Comparison of ENCODE assay signal across 15 cellular contexts in the genomic region with DNA sequence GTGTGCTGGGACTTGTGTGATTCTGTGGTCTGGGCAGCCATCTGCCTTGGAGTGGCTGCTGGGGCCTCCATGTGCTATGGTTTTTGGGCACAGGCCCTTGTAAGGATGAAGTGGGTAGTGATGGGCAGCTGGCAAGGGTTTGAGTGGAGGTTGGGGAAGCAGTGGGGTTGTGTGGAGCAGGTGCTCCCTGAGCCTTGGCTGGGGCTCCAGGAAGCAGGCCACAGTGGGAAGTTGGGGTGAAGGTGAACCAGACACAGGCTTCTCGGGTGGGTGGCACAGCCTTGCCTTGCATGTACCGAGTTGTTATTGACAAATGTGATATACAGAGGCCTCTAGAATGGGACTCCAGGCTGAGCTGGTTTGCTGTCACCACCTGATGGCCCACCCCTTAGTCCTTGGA.
DNase-seq lines count a peak whose midpoint lies in the region; ATAC-seq and TF ChIP-seq lines count a peak whose summit lies in the region.
"Had no signal": no experiment of that assay in that cellular context is flagged by ENCODE, and none has a peak within 500 bp of the region (broad histone marks: within the 10 kb centered on the region; RNA-seq: fewer than 3 reads in every experiment).

No MANE protein-coding gene starts in this region.

- no peaks in the 10 kb centered on the region for H3K4me1 ChIP-seq in right atrium auricular region
- H3K4me1 ChIP-seq: A549, Caco-2 had no signal

- H3K27ac Mint-ChIP-seq in osteocyte (ENCODE audit: unreplicated experiment): no peak overlapping the region
- H3K27ac Mint-ChIP-seq: CD8-positive, alpha-beta memory T cell; IgD-negative memory B cell had no signal

- no peaks in the 10 kb centered on the region for H3K27me3 ChIP-seq in right atrium auricular region
- H3K27me3 ChIP-seq: BLaER1 had no signal

- no peak for ATAC-seq in left ventricle myocardium superior
- ATAC-seq: A549 had no signal

- no peak overlapping the region for H3K27ac ChIP-seq in right atrium auricular region
- H3K27ac ChIP-seq: A549, BLaER1, GM23248 had no signal

- DNase-seq in right atrium auricular region (ENCODE audit: low spot score): peak; percentile 47
- DNase-seq in left ventricle myocardium superior: no peak
- DNase-seq in islet precursor cell: peak; percentile 37
- DNase-seq in osteocyte (ENCODE audit: extremely low spot score, unreplicated experiment): peak; percentile 72
- DNase-seq in GF-D8 (lab: John Stamatoyannopoulos, UW): no peak
- DNase-seq in A172 (ENCODE audit: low spot score): no peak
- DNase-seq in NCI-H128 (lab: John Stamatoyannopoulos, UW; ENCODE audit: unreplicated experiment): no peak
- DNase-seq: AML-193; Caco-2; CD8-positive, alpha-beta memory T cell; DMS53; GM23248 had no signal

- H3K4me3 ChIP-seq in right atrium auricular region: no peak overlapping the region
- H3K4me3 ChIP-seq: A549, BLaER1, GM23248 had no signal

- no peaks in the 10 kb centered on the region for H3K36me3 ChIP-seq in right atrium auricular region
- H3K36me3 ChIP-seq: BLaER1 had no signal

- no peaks in the 10 kb centered on the region for H3K27me3 Mint-ChIP-seq in osteocyte (ENCODE audit: unreplicated experiment)

- intact Hi-C loops in left ventricle myocardium superior (cut with micrococcal nuclease): no loop called here

- H3K36me3 Mint-ChIP-seq in osteocyte (ENCODE audit: unreplicated experiment): no peaks in the 10 kb centered on the region
- H3K36me3 Mint-ChIP-seq: CD8-positive, alpha-beta memory T cell; IgD-negative memory B cell had no signal

- no peaks in the 10 kb centered on the region for H3K9me3 Mint-ChIP-seq in osteocyte (ENCODE audit: unreplicated experiment)
- H3K9me3 Mint-ChIP-seq: CD8-positive, alpha-beta memory T cell had no signal

- no peaks in the 10 kb centered on the region for H3K4me1 Mint-ChIP-seq in osteocyte (ENCODE audit: unreplicated experiment)
- H3K4me1 Mint-ChIP-seq: CD8-positive, alpha-beta memory T cell; IgD-negative memory B cell had no signal

- no peak overlapping the region for H3K4me3 Mint-ChIP-seq in osteocyte (ENCODE audit: unreplicated experiment)
- H3K4me3 Mint-ChIP-seq: CD8-positive, alpha-beta memory T cell; IgD-negative memory B cell had no signal

- TF ChIP-seq CTCF in right atrium auricular region (IDR thresholded peaks at IDR 0.05): no peak
- no peak for TF ChIP-seq CTCF in osteocyte (IDR thresholded peaks at IDR 0.05)

- H3K9me3 ChIP-seq in right atrium auricular region: no peaks in the 10 kb centered on the region
- H3K9me3 ChIP-seq: A549, BLaER1, Caco-2 had no signal

Comparison
In these comparisons a context has a peak if more than half of its experiments do, and no peak if none do; other contexts are left out.
1. DNase-seq: peak in right atrium auricular region (single experiment), islet precursor cell (single experiment) and osteocyte (single experiment); none in left ventricle myocardium superior (single experiment), GF-D8 (single experiment), A172 (single experiment) and NCI-H128 (single experiment).